In genomic region chr19:57812975-57813820, GRCh38 we compare ENCODE assay signal across 6 cellular contexts. TPM values are rescaled to one million over a fixed set of nuclear protein-coding genes. Genes with fewer than 3 reads are reported as not detected.
DNase-seq lines count a peak whose midpoint lies in the region; ATAC-seq and TF ChIP-seq lines count a peak whose summit lies in the region.
"Not testable (repeated sequence)": the region's sequence is repeated elsewhere in the genome, so short reads cannot be mapped to it uniquely, and the experiment has no call there.

No MANE protein-coding gene starts in this region.

- H3F3A ChIP-seq in PC-3 (ENCODE audit: low read length, unreplicated experiment), result not testable (repeated sequence)

- H3K27me3 Mint-ChIP-seq in Calu3 (ENCODE audit: unreplicated experiment); activated T-helper 2 cell treated with anti-CD3 and anti-CD28 coated beads, Interferon-gamma antibody, Interleukin-2, Interleukin-4, amounts not matched to agents 10 μg/mL and 5 μg/mL and 100 μg/mL, durations not matched to agents 14 hours and 24 hours and 36 hours (ENCODE audit: low read depth); naive B cell; stimulated activated naive CD8-positive, alpha-beta T cell treated with anti-CD3 and anti-CD28 coated beads, Interleukin-15, amount 100 ng/mL, for 72 hours: not testable (repeated sequence)

- not testable (repeated sequence) for TF ChIP-seq CTCF in Calu3 (IDR thresholded peaks at IDR 0.05; ENCODE audit: unreplicated experiment); PC-3 (conservative IDR thresholded peaks at IDR 0.05; ENCODE audit: low read depth, low read length); epithelial cell of esophagus (IDR thresholded peaks at IDR 0.05; ENCODE audit: insufficient read depth, low read depth, low read length, missing control alignments)

- POLR2A ChIA-PET in PC-3 (lab: Charles Lee; ENCODE audit: unreplicated experiment), result interaction anchor here (0.6 kb wide), 1 partner anchor 88 kb away, joined by 4 read pairs; no protein-coding TSS in a partner anchor

- H3K4me1 Mint-ChIP-seq in Calu3 (ENCODE audit: low read depth, unreplicated experiment) (peaks cover 54% of the 10 kb centered on the region), naive B cell (peaks cover 37 to 48% (median 43%) of the 10 kb centered on the region in 3 donors)
- H3K4me1 Mint-ChIP-seq in activated T-helper 2 cell treated with anti-CD3 and anti-CD28 coated beads, Interferon-gamma antibody, Interleukin-2, Interleukin-4, amounts not matched to agents 10 μg/mL and 5 μg/mL and 100 μg/mL, durations not matched to agents 14 hours and 24 hours and 36 hours (ENCODE audit: low read depth), result peaks cover 34% of the 10 kb centered on the region
- peaks cover 54% of the 10 kb centered on the region for H3K4me1 Mint-ChIP-seq in stimulated activated naive CD8-positive, alpha-beta T cell treated with anti-CD3 and anti-CD28 coated beads, Interleukin-15, amount 100 ng/mL, for 72 hours

- not testable (repeated sequence) for H2AFZ ChIP-seq in PC-3 (ENCODE audit: low read length)

- H3K9me3 ChIP-seq in PC-3 (ENCODE audit: low read length), result not testable (repeated sequence)

- BruUV-seq in Calu3 (replicated peaks; lab: Mats Ljungman, UMichigan); PC-3 (replicated peaks; lab: Mats Ljungman, UMichigan): not testable (repeated sequence)

- ATAC-seq in PC-3; naive B cell (ENCODE audit: low read depth in 2 of 2): not testable (repeated sequence)
- ATAC-seq in stimulated activated naive CD8-positive, alpha-beta T cell treated with anti-CD3 and anti-CD28 coated beads, Interleukin-15, amount 100 ng/mL, for 72 hours, result peak; percentile 39

- H3K4me2 ChIP-seq in PC-3 (ENCODE audit: low read length), result peak overlapping the region; percentile 98

- H3K36me3 Mint-ChIP-seq in Calu3 (ENCODE audit: insufficient read depth, unreplicated experiment), result peaks cover 73% of the 10 kb centered on the region
- peaks cover 50% of the 10 kb centered on the region for H3K36me3 Mint-ChIP-seq in activated T-helper 2 cell treated with anti-CD3 and anti-CD28 coated beads, Interferon-gamma antibody, Interleukin-2, Interleukin-4, amounts not matched to agents 10 μg/mL and 5 μg/mL and 100 μg/mL, durations not matched to agents 14 hours and 24 hours and 36 hours (ENCODE audit: low read depth)
- not testable (repeated sequence) for H3K36me3 Mint-ChIP-seq in naive B cell

- H3K36me3 ChIP-seq in PC-3 (ENCODE audit: low read depth, low read length), result peaks cover 19% of the 10 kb centered on the region

- CTCF ChIA-PET in Calu3 (lab: Charles Lee), result interaction anchor here (0.5 to 0.6 kb wide), 2 partner anchors 9 to 395 kb away, joined by 3 to 4 read pairs; no protein-coding TSS in a partner anchor
- CTCF ChIA-PET in PC-3 (lab: Charles Lee), result not testable (repeated sequence)

- H4K20me1 ChIP-seq in PC-3 (ENCODE audit: low read length), result not testable (repeated sequence)

- H3K4me1 ChIP-seq in PC-3 (ENCODE audit: insufficient read depth, low read length), result not testable (repeated sequence)

- peak overlapping the region; percentile 79 for H3K9ac ChIP-seq in PC-3 (ENCODE audit: low read length)

- DNase-seq in Calu3; PC-3; activated T-helper 2 cell treated with anti-CD3 and anti-CD28 coated beads, Interferon-gamma antibody, Interleukin-2, Interleukin-4, amounts not matched to agents 10 μg/mL and 5 μg/mL and 100 μg/mL, durations not matched to agents 14 hours and 24 hours and 36 hours (ENCODE audit: low spot score); epithelial cell of esophagus (ENCODE audit: low read depth); naive B cell; stimulated activated naive CD8-positive, alpha-beta T cell treated with anti-CD3 and anti-CD28 coated beads, Interleukin-15, amount 100 ng/mL, for 72 hours: not testable (repeated sequence)

- H3K4me3 ChIP-seq in PC-3 (ENCODE audit: low read length) (peak overlapping the region; percentile 80), epithelial cell of esophagus (ENCODE audit: low read length) (peak overlapping the region; percentile 90)

- H3K27me3 ChIP-seq in PC-3 (ENCODE audit: low read length), result not testable (repeated sequence)

- H3K79me2 ChIP-seq in PC-3 (ENCODE audit: low read length), result peaks cover 31% of the 10 kb centered on the region

- H3K27ac ChIP-seq in PC-3 (ENCODE audit: low read length), result 0 out of 2 replicates have a peak overlapping the region, but pooled peaks have one; percentile 22

- H3K9me2 ChIP-seq in PC-3 (replicated peaks; ENCODE audit: low read length), result not testable (repeated sequence)

- H3K9me3 Mint-ChIP-seq in Calu3 (ENCODE audit: low read depth, unreplicated experiment); activated T-helper 2 cell treated with anti-CD3 and anti-CD28 coated beads, Interferon-gamma antibody, Interleukin-2, Interleukin-4, amounts not matched to agents 10 μg/mL and 5 μg/mL and 100 μg/mL, durations not matched to agents 14 hours and 24 hours and 36 hours; naive B cell; stimulated activated naive CD8-positive, alpha-beta T cell treated with anti-CD3 and anti-CD28 coated beads, Interleukin-15, amount 100 ng/mL, for 72 hours: not testable (repeated sequence)

- H3K27ac Mint-ChIP-seq in Calu3 (ENCODE audit: unreplicated experiment) (peak overlapping the region; percentile 49), naive B cell (peak overlapping the region in 5 of 6 donors; percentile 29 to 88 (median 72))
- H3K27ac Mint-ChIP-seq in activated T-helper 2 cell treated with anti-CD3 and anti-CD28 coated beads, Interferon-gamma antibody, Interleukin-2, Interleukin-4, amounts not matched to agents 10 μg/mL and 5 μg/mL and 100 μg/mL, durations not matched to agents 14 hours and 24 hours and 36 hours, result peak overlapping the region; percentile 80
- peak overlapping the region in 1 of 2 donors; percentile 29 for H3K27ac Mint-ChIP-seq in stimulated activated naive CD8-positive, alpha-beta T cell treated with anti-CD3 and anti-CD28 coated beads, Interleukin-15, amount 100 ng/mL, for 72 hours

- H3K4me3 Mint-ChIP-seq in Calu3 (ENCODE audit: low read depth, unreplicated experiment) (peak overlapping the region; percentile 90), naive B cell (peak overlapping the region; percentile 47 to 99 (median 86))
- H3K4me3 Mint-ChIP-seq in activated T-helper 2 cell treated with anti-CD3 and anti-CD28 coated beads, Interferon-gamma antibody, Interleukin-2, Interleukin-4, amounts not matched to agents 10 μg/mL and 5 μg/mL and 100 μg/mL, durations not matched to agents 14 hours and 24 hours and 36 hours (ENCODE audit: low read depth), result peak overlapping the region; percentile 78
- H3K4me3 Mint-ChIP-seq in stimulated activated naive CD8-positive, alpha-beta T cell treated with anti-CD3 and anti-CD28 coated beads, Interleukin-15, amount 100 ng/mL, for 72 hours, result peak overlapping the region; percentile 92 to 96

- intact Hi-C loops in Calu3 (cut with micrococcal nuclease; ENCODE audit: unreplicated experiment), result loop anchor here (5.0 to 10.0 kb wide), 2 partner anchors 39 to 128 kb away; partner anchors contain the start of gene ZNF551
- intact Hi-C loops in PC-3 (cut with micrococcal nuclease), result loop anchor here (10.0 kb wide), 2 partner anchors 178 to 342 kb away; partner anchors contain the start of genes ZNF211 and ZNF329
- intact Hi-C loops in activated T-helper 2 cell treated with anti-CD3 and anti-CD28 coated beads, Interferon-gamma antibody, Interleukin-2, Interleukin-4, amounts not matched to agents 10 μg/mL and 5 μg/mL and 100 μg/mL, durations not matched to agents 14 hours and 24 hours and 36 hours (cut with micrococcal nuclease), result loop anchor here (5.0 to 10.0 kb wide), 2 partner anchors 34 to 238 kb away; partner anchors contain the start of genes ZNF416 and ZNF587

RNA-seq across cellular contexts. Expression of gene ZNF552, which starts 1.5 kb away (rescaled TPM):
- total RNA-seq in Calu3 (2022) (24.0 and 24.8 TPM in 2 replicates), PC-3 (2014; rRNA removed) (8.4 and 12.0 TPM in 2 replicates)
- 7.2 and 8.5 TPM in 2 replicates for total RNA-seq in activated T-helper 2 cell treated with anti-CD3 and anti-CD28 coated beads, Interferon-gamma antibody, Interleukin-2, Interleukin-4, amounts not matched to agents 10 μg/mL and 5 μg/mL and 100 μg/mL, durations not matched to agents 14 hours and 24 hours and 36 hours
- polyA plus RNA-seq in naive B cell (ENCODE audit: low read depth in 6 of 6), result 10 to 100 TPM in 2 of 6 donors, 1 to 10 TPM in 4; 4.1 to 15.2 (median 6.3) TPM

RNA-seq across cellular contexts. Expression of gene ZNF587B, which starts 16.9 kb away (rescaled TPM):
- total RNA-seq in Calu3 (2022) (31.1 and 31.6 TPM in 2 replicates), PC-3 (2014; rRNA removed) (21.2 and 28.0 TPM in 2 replicates)
- total RNA-seq in activated T-helper 2 cell treated with anti-CD3 and anti-CD28 coated beads, Interferon-gamma antibody, Interleukin-2, Interleukin-4, amounts not matched to agents 10 μg/mL and 5 μg/mL and 100 μg/mL, durations not matched to agents 14 hours and 24 hours and 36 hours, result 20.8 and 21.3 TPM in 2 replicates
- polyA plus RNA-seq in naive B cell (ENCODE audit: low read depth in 6 of 6), result 1 to 10 TPM in 5 of 6 donors, not detected in 1; 1.3 to 3.0 (median 1.5) TPM

RNA-seq across cellular contexts. Expression of gene ZNF587, which starts 36.5 kb away (rescaled TPM):
- 111 and 113 TPM in 2 replicates for total RNA-seq in Calu3 (2022)
- 16.3 and 21.4 TPM in 2 replicates for total RNA-seq in PC-3 (2014; rRNA removed)
- total RNA-seq in activated T-helper 2 cell treated with anti-CD3 and anti-CD28 coated beads, Interferon-gamma antibody, Interleukin-2, Interleukin-4, amounts not matched to agents 10 μg/mL and 5 μg/mL and 100 μg/mL, durations not matched to agents 14 hours and 24 hours and 36 hours, result 29.7 and 32.1 TPM in 2 replicates
- polyA plus RNA-seq in naive B cell (ENCODE audit: low read depth in 6 of 6), result 10 to 100 TPM in 1 of 6 donors, 1 to 10 TPM in 5; 4.5 to 11.1 (median 6.8) TPM

RNA-seq across cellular contexts. Expression of gene ZNF586, which starts 43.7 kb away (rescaled TPM):
- total RNA-seq in Calu3 (2022) (18.9 and 22.9 TPM in 2 replicates), PC-3 (2014; rRNA removed) (13.1 and 13.2 TPM in 2 replicates)
- 11.4 and 13.4 TPM in 2 replicates for total RNA-seq in activated T-helper 2 cell treated with anti-CD3 and anti-CD28 coated beads, Interferon-gamma antibody, Interleukin-2, Interleukin-4, amounts not matched to agents 10 μg/mL and 5 μg/mL and 100 μg/mL, durations not matched to agents 14 hours and 24 hours and 36 hours
- polyA plus RNA-seq in naive B cell (ENCODE audit: low read depth in 6 of 6), result 10 to 100 TPM; 17.1 to 29.8 (median 24.1) TPM
